In the genomic region with DNA sequence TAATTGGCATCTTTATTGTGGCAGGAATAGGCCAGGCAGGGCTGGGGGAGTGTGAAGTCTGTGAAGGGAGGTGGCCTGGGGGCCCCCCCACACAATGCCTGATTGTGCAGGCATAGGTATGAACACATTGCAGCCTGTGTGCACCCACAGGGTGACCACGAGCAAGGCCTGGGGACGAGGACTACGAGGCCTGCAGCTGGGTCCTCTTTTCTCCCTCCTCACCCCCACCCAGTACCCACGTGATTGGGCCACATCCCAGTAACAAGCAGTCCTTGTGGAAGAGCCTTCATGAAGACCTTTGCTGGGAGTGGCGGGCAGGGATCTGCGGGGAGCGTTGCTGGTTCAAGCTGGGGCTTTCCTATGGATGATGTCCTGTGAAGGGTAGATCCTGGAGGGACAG, we compare ENCODE assay signal across 14 cellular contexts. TPM values are rescaled to one million over a fixed set of nuclear protein-coding genes. Genes with fewer than 3 reads are reported as not detected.
DNase-seq lines count a peak whose midpoint lies in the region; ATAC-seq and TF ChIP-seq lines count a peak whose summit lies in the region.
"Had no signal": no experiment of that assay in that cellular context is flagged by ENCODE, and none has a peak within 500 bp of the region (broad histone marks: within the 10 kb centered on the region; RNA-seq: fewer than 3 reads in every experiment).

No MANE protein-coding gene starts in this region.

- POLR2A ChIA-PET in naive thymus-derived CD4-positive, alpha-beta T cell (lab: Charles Lee), result no interaction called here

- peak overlapping the region in 2 of 9 donors; percentile 7 to 26 for H3K27ac Mint-ChIP-seq in naive thymus-derived CD4-positive, alpha-beta T cell

- TF ChIP-seq CTCF in thyroid gland (IDR thresholded peaks at IDR 0.05), result no peak

- intact Hi-C loops in cardiac septum (cut with DNase I) (no loop called here), thyroid gland (cut with DNase I) (no loop called here)
- intact Hi-C loops in naive thymus-derived CD4-positive, alpha-beta T cell (cut with micrococcal nuclease), result no loop called here

- H3K9ac ChIP-seq in adipocyte (ENCODE audit: low read length), result peak overlapping the region; percentile 30
- H3K9ac ChIP-seq: GM23248 had no signal

- no peak overlapping the region for H3K4me3 ChIP-seq in adipocyte (ENCODE audit: low read length)
- H3K4me3 ChIP-seq in thyroid gland (replicated peaks in 1 of 3), result no peak overlapping the region
- no peak overlapping the region for H3K4me3 ChIP-seq in naive thymus-derived CD4-positive, alpha-beta T cell (ENCODE audit: low read length)
- H3K4me3 ChIP-seq: GM23248, Peyer's patch had no signal

- H3K9me3 ChIP-seq in adipocyte (ENCODE audit: control insufficient read depth, low read length) (no peaks in the 10 kb centered on the region), thyroid gland (no peaks in the 10 kb centered on the region)
- H3K9me3 ChIP-seq in naive thymus-derived CD4-positive, alpha-beta T cell (ENCODE audit: control insufficient read depth in 2 of 3, low read length in 3 of 3), result no peaks in the 10 kb centered on the region
- H3K9me3 ChIP-seq: Peyer's patch had no signal

- 69 to 71% methylated on average over 7 of the region's 7 CpGs for WGBS in thyroid gland, 2 donors

- peaks cover 0 to 10% (median 4%) of the 10 kb centered on the region in 5 donors for H3K36me3 Mint-ChIP-seq in naive thymus-derived CD4-positive, alpha-beta T cell

- H3K4me1 Mint-ChIP-seq in naive thymus-derived CD4-positive, alpha-beta T cell, result peaks cover 7 to 63% (median 21%) of the 10 kb centered on the region in 7 donors

- H3K27me3 ChIP-seq in adipocyte (replicated peaks; ENCODE audit: control insufficient read depth, insufficient read depth, low read length) (no peaks in the 10 kb centered on the region), thyroid gland (no peaks in the 10 kb centered on the region)
- no peaks in the 10 kb centered on the region for H3K27me3 ChIP-seq in naive thymus-derived CD4-positive, alpha-beta T cell (ENCODE audit: control insufficient read depth in 2 of 2, insufficient read depth in 2 of 2, low read length in 2 of 2)
- H3K27me3 ChIP-seq: Peyer's patch had no signal

- H3K36me3 ChIP-seq in adipocyte (ENCODE audit: control insufficient read depth, insufficient read depth, low read length, severe bottlenecking) (peaks cover 74% of the 10 kb centered on the region), thyroid gland (peaks cover 0 to 11% of the 10 kb centered on the region in 2 donors)
- H3K36me3 ChIP-seq in naive thymus-derived CD4-positive, alpha-beta T cell (ENCODE audit: control insufficient read depth in 2 of 3, insufficient read depth in 3 of 3, low read length in 3 of 3), result no peaks in the 10 kb centered on the region

- peak overlapping the region; percentile 62 to 97 (median 97) for H3K27ac ChIP-seq in thyroid gland
- no peak overlapping the region for H3K27ac ChIP-seq in naive thymus-derived CD4-positive, alpha-beta T cell (ENCODE audit: low read depth, low read length)
- H3K27ac ChIP-seq: GM23248 had no signal

- H3K9me3 Mint-ChIP-seq in naive thymus-derived CD4-positive, alpha-beta T cell, result peaks cover 0 to 7% (median 0%) of the 10 kb centered on the region in 11 donors

- H3K27me3 Mint-ChIP-seq in naive thymus-derived CD4-positive, alpha-beta T cell, result peaks cover 0 to 12% (median 1%) of the 10 kb centered on the region in 5 donors

- ATAC-seq in naive thymus-derived CD4-positive, alpha-beta T cell, result no peak
- no peak for ATAC-seq in HG02588 (IDR thresholded peaks at IDR 0.05; ENCODE audit: unreplicated experiment)
- ATAC-seq: left colon had no signal

- no peak overlapping the region for H3K4me3 Mint-ChIP-seq in naive thymus-derived CD4-positive, alpha-beta T cell

- no peak for DNase-seq in adipocyte (ENCODE audit: low read depth)
- DNase-seq in cardiac septum (ENCODE audit: low spot score), result peak; percentile 77
- peak in 54 of 56 donors; percentile 19 to 90 (median 76) for DNase-seq in nucleus accumbens (lab: John Stamatoyannopoulos, UW)
- DNase-seq in thyroid gland, result peak in 1 of 2 donors; percentile 33
- no peak for DNase-seq in naive thymus-derived CD4-positive, alpha-beta T cell
- no peak for DNase-seq in NCI-H82 (lab: John Stamatoyannopoulos, UW)
- DNase-seq: DMS79 treated with DMSO at 0.1 percent for 48 hours, GM23248, left colon, NCI-H2029 treated with DMSO at 0.1 percent for 48 hours, NCI-H748 treated with DMSO at 0.1 percent for 48 hours, Peyer's patch had no signal

- CTCF ChIA-PET in naive thymus-derived CD4-positive, alpha-beta T cell (lab: Charles Lee), result no interaction called here

- H3K4me1 ChIP-seq in adipocyte (ENCODE audit: control insufficient read depth, insufficient read depth, low read length), result peaks cover 93% of the 10 kb centered on the region
- H3K4me1 ChIP-seq in thyroid gland, result peaks cover 97 to 100% of the 10 kb centered on the region in 2 donors
- H3K4me1 ChIP-seq in naive thymus-derived CD4-positive, alpha-beta T cell (ENCODE audit: control insufficient read depth in 2 of 2, insufficient read depth in 2 of 2, low read length in 2 of 2), result peaks cover 0 to 10% of the 10 kb centered on the region in 2 donors

- no peak for TF ChIP-seq POLR2A in thyroid gland (IDR thresholded peaks at IDR 0.05)

RNA-seq across cellular contexts. Expression of a gene that starts 29.3 kb away (rescaled TPM):
- total RNA-seq in cardiac septum (25.4 TPM), thyroid gland (100 to 1,000 TPM; 157 to 385 (median 177) TPM)
- total RNA-seq in naive thymus-derived CD4-positive, alpha-beta T cell, result 10 to 100 TPM in 2 of 5 experiments, 1 to 10 TPM in 3; 3.0 to 22.1 (median 7.2) TPM
- polyA plus RNA-seq in naive thymus-derived CD4-positive, alpha-beta T cell, result 10 to 100 TPM in 1 of 2 donors, 1 to 10 TPM in 1; 3.0 to 15.4 TPM
- total RNA-seq: GM23248, HT1080 had no signal
- polyA plus RNA-seq: GM23248 had no signal

Comparison
In these comparisons a context has a peak if more than half of its experiments do, and no peak if none do; other contexts are left out.
1. DNase-seq: peak in cardiac septum (single experiment) and nucleus accumbens (54 of 56); none in adipocyte (single experiment), naive thymus-derived CD4-positive, alpha-beta T cell (0 of 9) and NCI-H82 (single experiment).